Comparison of ENCODE assay signal across 12 cellular contexts in the genomic region with DNA sequence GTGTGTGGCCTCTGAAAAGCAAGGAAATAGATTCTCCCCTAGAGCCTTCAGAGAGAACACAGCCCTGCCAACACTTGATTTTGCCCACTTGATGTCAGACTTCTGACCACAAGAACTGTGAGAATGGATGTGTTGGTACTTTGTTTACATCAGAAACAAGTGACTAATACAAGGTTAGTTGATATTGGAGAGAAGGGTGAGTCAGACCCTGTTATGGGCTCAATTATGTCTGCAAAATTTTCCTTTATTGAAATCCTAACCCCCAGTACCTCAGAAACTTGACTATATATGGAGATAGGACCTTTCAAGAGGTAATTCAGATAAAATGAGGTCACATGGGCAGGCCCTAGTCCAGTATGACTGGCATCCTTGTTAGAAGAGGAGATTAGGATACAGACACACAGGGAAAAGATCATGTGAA.
A peak's percentile ranks its signal among the peaks of the same experiment; 100 is the strongest.
DNase-seq lines count a peak whose midpoint lies in the region; ATAC-seq, FAIRE-seq and TF ChIP-seq lines count a peak whose summit lies in the region.
"Had no signal": no experiment of that assay in that cellular context is flagged by ENCODE, and none has a peak within 500 bp of the region (broad histone marks: within the 10 kb centered on the region; RNA-seq: fewer than 3 reads in every experiment).

No MANE protein-coding gene starts in this region.

- FAIRE-seq in HTR-8/SVneo (lab: Jason Lieb, UNC): no peak
- FAIRE-seq in astrocyte (lab: Jason Lieb, UNC): peak; percentile 91

- no peaks in the 10 kb centered on the region for H3K27me3 Mint-ChIP-seq in astrocyte (ENCODE audit: low read depth, unreplicated experiment)
- H3K27me3 Mint-ChIP-seq: stimulated activated naive CD8-positive, alpha-beta T cell treated with anti-CD3 and anti-CD28 coated beads, Interleukin-15, Interleukin-2, amounts not matched to agents 100 ng/mL and 50 ng/mL, for 24 hours had no signal

- H3K36me3 ChIP-seq in astrocyte (ENCODE audit: insufficient read depth, low read length): no peaks in the 10 kb centered on the region

- DNase-seq in AG10803 (ENCODE audit: low read depth) (peak; percentile 87), HTR-8/SVneo (ENCODE audit: insufficient read length, low spot score) (peak; percentile 25), astrocyte (ENCODE audit: low read depth) (peak; percentile 92), hepatic stellate cell (ENCODE audit: low spot score) (peak; percentile 6), NCI-H446 treated with DMSO at 0.1 percent for 48 hours (lab: John Stamatoyannopoulos, UW) (no peak), left lobe of liver (ENCODE audit: low spot score) (no peak)
- DNase-seq in activated naive CD4-positive, alpha-beta T cell (lab: John Stamatoyannopoulos, UW): no peak
- DNase-seq in stimulated activated naive CD4-positive, alpha-beta T cell (lab: John Stamatoyannopoulos, UW): no peak
- DNase-seq: activated CD4-positive, CD25-positive, alpha-beta regulatory T cell treated with anti-CD3 and anti-CD28 coated beads, Interleukin-2, amount 50 U/mL, for 72 hours; activated effector memory CD4-positive, alpha-beta T cell treated with Interleukin-2 at 50 U/mL for 16 hours; naive thymus-derived CD4-positive, alpha-beta T cell had no signal

- H3K27ac ChIP-seq in astrocyte (ENCODE audit: low read depth, low read length): peak overlapping the region; percentile 48

- H3K4me3 ChIP-seq in AG10803 (ENCODE audit: low read length) (no peak overlapping the region), astrocyte (ENCODE audit: insufficient read depth, low read depth, low read length) (no peak overlapping the region)

- H3K4me3 Mint-ChIP-seq in astrocyte (ENCODE audit: unreplicated experiment): no peak overlapping the region
- H3K4me3 Mint-ChIP-seq: naive thymus-derived CD4-positive, alpha-beta T cell; stimulated activated naive CD8-positive, alpha-beta T cell treated with anti-CD3 and anti-CD28 coated beads, Interleukin-15, Interleukin-2, amounts not matched to agents 100 ng/mL and 50 ng/mL, for 24 hours had no signal

- no peak for ATAC-seq in left lobe of liver
- ATAC-seq: naive thymus-derived CD4-positive, alpha-beta T cell had no signal

- H2AFZ ChIP-seq in astrocyte (ENCODE audit: low read depth, low read length): no peak overlapping the region

- no peaks in the 10 kb centered on the region for H3K9me3 ChIP-seq in astrocyte (ENCODE audit: insufficient read depth, low read depth, low read length)

- no peak overlapping the region for H3K4me2 ChIP-seq in astrocyte (ENCODE audit: low read length)

- H3K4me1 Mint-ChIP-seq in astrocyte (ENCODE audit: low read depth, unreplicated experiment): peaks cover 16% of the 10 kb centered on the region
- H3K4me1 Mint-ChIP-seq: naive thymus-derived CD4-positive, alpha-beta T cell had no signal

- no peaks in the 10 kb centered on the region for H4K20me1 ChIP-seq in astrocyte (ENCODE audit: insufficient read depth, low read length)

- peak overlapping the region; percentile 85 for H3K27ac Mint-ChIP-seq in astrocyte (ENCODE audit: unreplicated experiment)
- H3K27ac Mint-ChIP-seq: stimulated activated naive CD8-positive, alpha-beta T cell treated with anti-CD3 and anti-CD28 coated beads, Interleukin-15, Interleukin-2, amounts not matched to agents 100 ng/mL and 50 ng/mL, for 24 hours had no signal

- H3K79me2 ChIP-seq in astrocyte (ENCODE audit: insufficient read depth, low read length): no peaks in the 10 kb centered on the region

- peaks cover 18% of the 10 kb centered on the region for H3K4me1 ChIP-seq in astrocyte (ENCODE audit: insufficient read depth, low read length)

- H3K9me3 Mint-ChIP-seq in astrocyte (ENCODE audit: unreplicated experiment): peaks cover 5% of the 10 kb centered on the region
- H3K9me3 Mint-ChIP-seq: stimulated activated naive CD8-positive, alpha-beta T cell treated with anti-CD3 and anti-CD28 coated beads, Interleukin-15, Interleukin-2, amounts not matched to agents 100 ng/mL and 50 ng/mL, for 24 hours had no signal

- 0 out of 2 replicates have a peak, but pooled peaks have one; percentile 5 for TF ChIP-seq CTCF in AG10803 (conservative IDR thresholded peaks at IDR 0.05; ENCODE audit: low read length)
- no peak for TF ChIP-seq CTCF in astrocyte (IDR thresholded peaks at IDR 0.05; ENCODE audit: insufficient read depth, low read depth, low read length)

- no peaks in the 10 kb centered on the region for H3K27me3 ChIP-seq in astrocyte (ENCODE audit: insufficient read depth, low read length)

- H3K36me3 Mint-ChIP-seq in astrocyte (ENCODE audit: low read depth, unreplicated experiment): no peaks in the 10 kb centered on the region
- H3K36me3 Mint-ChIP-seq: naive thymus-derived CD4-positive, alpha-beta T cell had no signal

- H3K9ac ChIP-seq in astrocyte (ENCODE audit: low read length): no peak overlapping the region

Comparison
In these comparisons a context has a peak if more than half of its experiments do, and no peak if none do; other contexts are left out.
1. DNase-seq: peak in AG10803 (single experiment), HTR-8/SVneo (single experiment), astrocyte (single experiment) and hepatic stellate cell (single experiment); none in NCI-H446 treated with DMSO at 0.1 percent for 48 hours (single experiment), activated naive CD4-positive, alpha-beta T cell (0 of 4), stimulated activated naive CD4-positive, alpha-beta T cell (0 of 6) and left lobe of liver (single experiment).